ENCODE assay signal across 1 cellular context in genomic region chr2:241532733-241533601, GRCh38.
TF ChIP-seq lines count a peak whose summit lies in the region.

No MANE protein-coding gene starts in this region.

TF ChIP-seq in HepG2, 621 proteins besides CTCF, POLR2A, EP300 and RAD21 (continued from another document and continues in another):
- TF ChIP-seq FOXP4 (CRISPR knock-in tag; IDR thresholded peaks at IDR 0.05) (no peak), XBP1 (CRISPR knock-in tag; IDR thresholded peaks at IDR 0.05) (no peak), ZNF44 (CRISPR knock-in tag; IDR thresholded peaks at IDR 0.05) (no peak), ZSCAN30 (CRISPR knock-in tag; IDR thresholded peaks at IDR 0.05) (no peak), ZFY (CRISPR knock-in tag; IDR thresholded peaks at IDR 0.05) (peak; percentile 78), ZBTB3 (CRISPR knock-in tag; IDR thresholded peaks at IDR 0.05; ENCODE audit: borderline replicate concordance, low read depth) (no peak), GTF3A (CRISPR knock-in tag; conservative IDR thresholded peaks at IDR 0.05) (no peak), IKZF5 (CRISPR knock-in tag; IDR thresholded peaks at IDR 0.05) (no peak), ZNF777 (CRISPR knock-in tag; IDR thresholded peaks at IDR 0.05) (no peak), MLXIP (CRISPR knock-in tag; IDR thresholded peaks at IDR 0.05; ENCODE audit: borderline replicate concordance) (no peak), ZBTB43 (CRISPR knock-in tag; conservative IDR thresholded peaks at IDR 0.05) (no peak), TFDP2 (CRISPR knock-in tag; IDR thresholded peaks at IDR 0.05) (no peak), NFE2L1 (CRISPR knock-in tag; IDR thresholded peaks at IDR 0.05; ENCODE audit: borderline replicate concordance) (no peak), HMGXB4 (CRISPR knock-in tag; IDR thresholded peaks at IDR 0.05; ENCODE audit: borderline replicate concordance in 1 of 2, low read depth in 1 of 2) (0 out of 4 replicates have a peak, but pooled peaks have one; percentile 26 to 51), GABPB1 (CRISPR knock-in tag; IDR thresholded peaks at IDR 0.05) (0 out of 2 replicates have a peak, but pooled peaks have one; percentile 18), GPBP1L1 (CRISPR knock-in tag; IDR thresholded peaks at IDR 0.05) (no peak), AHR (CRISPR knock-in tag; IDR thresholded peaks at IDR 0.05) (0 out of 2 replicates have a peak, but pooled peaks have one; percentile 41), MIXL1 (CRISPR knock-in tag; IDR thresholded peaks at IDR 0.05) (no peak), ELF1 (CRISPR knock-in tag; IDR thresholded peaks at IDR 0.05) (no peak), RBFOX2 (IDR thresholded peaks at IDR 0.05; ENCODE audit: low read depth, low read length) (no peak), POLR2AphosphoS2 (IDR thresholded peaks at IDR 0.05; ENCODE audit: low read depth, low read length) (no peak), ZNF704 (CRISPR knock-in tag; IDR thresholded peaks at IDR 0.05; ENCODE audit: borderline replicate concordance) (no peak), TERF1 (CRISPR knock-in tag; IDR thresholded peaks at IDR 0.05) (no peak), RELA (CRISPR knock-in tag; IDR thresholded peaks at IDR 0.05) (no peak), MXD4 (CRISPR knock-in tag; IDR thresholded peaks at IDR 0.05) (no peak), REXO4 (CRISPR knock-in tag; IDR thresholded peaks at IDR 0.05; ENCODE audit: borderline replicate concordance) (no peak), ZBTB7B (CRISPR knock-in tag; IDR thresholded peaks at IDR 0.05) (peak; percentile 75), NR2F2 (IDR thresholded peaks at IDR 0.05; ENCODE audit: borderline replicate concordance, low read depth) (no peak), ZIK1 (CRISPR knock-in tag; IDR thresholded peaks at IDR 0.05; ENCODE audit: borderline replicate concordance, low read depth) (no peak), JUNB (CRISPR knock-in tag; IDR thresholded peaks at IDR 0.05; ENCODE audit: borderline replicate concordance) (no peak), DR1 (CRISPR knock-in tag; IDR thresholded peaks at IDR 0.05) (no peak), ARNT (IDR thresholded peaks at IDR 0.05) (no peak), KLF11 (CRISPR knock-in tag; IDR thresholded peaks at IDR 0.05) (no peak), ZNF543 (CRISPR knock-in tag; IDR thresholded peaks at IDR 0.05) (0 out of 2 replicates have a peak, but pooled peaks have one; percentile 37), ZNF703 (CRISPR knock-in tag; IDR thresholded peaks at IDR 0.05; ENCODE audit: borderline replicate concordance) (no peak), RBM22 (optimal IDR thresholded peaks at IDR 0.05; ENCODE audit: low read length) (no peak), ZNF292 (CRISPR knock-in tag; IDR thresholded peaks at IDR 0.05; ENCODE audit: borderline replicate concordance, low read depth) (no peak), NR3C1 (CRISPR knock-in tag; IDR thresholded peaks at IDR 0.05) (no peak), ZNF207 (IDR thresholded peaks at IDR 0.05; ENCODE audit: borderline replicate concordance) (no peak), SRF (IDR thresholded peaks at IDR 0.05; ENCODE audit: low read depth, low read length) (no peak), ATM (IDR thresholded peaks at IDR 0.05; ENCODE audit: borderline replicate concordance) (no peak), ZNF446 (CRISPR knock-in tag; IDR thresholded peaks at IDR 0.05) (no peak), ELF3 (CRISPR knock-in tag; IDR thresholded peaks at IDR 0.05) (no peak), ZEB1 (IDR thresholded peaks at IDR 0.05; ENCODE audit: insufficient replicate concordance, low read depth) (no peak), BATF2 (CRISPR knock-in tag; IDR thresholded peaks at IDR 0.05) (no peak), SPEN (CRISPR knock-in tag; IDR thresholded peaks at IDR 0.05; ENCODE audit: low read depth) (peak; percentile 33; the same call in 1 of the 2 replicates), NKX3-1 (CRISPR knock-in tag; IDR thresholded peaks at IDR 0.05) (no peak), ZNF33B (CRISPR knock-in tag; IDR thresholded peaks at IDR 0.05) (no peak), ZFP36 (IDR thresholded peaks at IDR 0.05; ENCODE audit: borderline replicate concordance, low read depth, low read length, partially characterized antibody) (no peak), ZMYM4 (CRISPR knock-in tag; IDR thresholded peaks at IDR 0.05) (peak; percentile 39; the same call in 1 of the 2 replicates), YY1 (IDR thresholded peaks at IDR 0.05; ENCODE audit: insufficient read depth, insufficient replicate concordance, low read depth, low read length) (peak; percentile 13), TBX2 (CRISPR knock-in tag; IDR thresholded peaks at IDR 0.05; ENCODE audit: borderline replicate concordance) (peak; percentile 53), NPAS2 (CRISPR knock-in tag; IDR thresholded peaks at IDR 0.05; ENCODE audit: borderline replicate concordance) (no peak), TARDBP (CRISPR knock-in tag; IDR thresholded peaks at IDR 0.05) (no peak), NFRKB (IDR thresholded peaks at IDR 0.05) (no peak), NCOA5 (CRISPR knock-in tag; IDR thresholded peaks at IDR 0.05) (no peak), ZNF75D (CRISPR knock-in tag; IDR thresholded peaks at IDR 0.05; ENCODE audit: borderline replicate concordance) (no peak), MED13 (CRISPR knock-in tag; IDR thresholded peaks at IDR 0.05) (no peak), SMAD1 (CRISPR knock-in tag; IDR thresholded peaks at IDR 0.05; ENCODE audit: borderline replicate concordance, low read depth) (0 out of 2 replicates have a peak, but pooled peaks have one; percentile 62)
